In genomic region chr22:37218399-37218770, GRCh38 we compare ENCODE assay signal across 13 cellular contexts. TPM values are rescaled to one million over a fixed set of nuclear protein-coding genes. Genes with fewer than 3 reads are reported as not detected.
DNase-seq lines count a peak whose midpoint lies in the region; ATAC-seq and TF ChIP-seq lines count a peak whose summit lies in the region.
"Had no signal": no experiment of that assay in that cellular context is flagged by ENCODE, and none has a peak within 500 bp of the region (broad histone marks: within the 10 kb centered on the region; RNA-seq: fewer than 3 reads in every experiment).

No MANE protein-coding gene starts in this region.

- peaks cover 25% of the 10 kb centered on the region for H3K36me3 Mint-ChIP-seq in CD4-positive, CD25-positive, alpha-beta regulatory T cell
- H3K36me3 Mint-ChIP-seq in activated naive CD8-positive, alpha-beta T cell treated with anti-CD3 and anti-CD28 coated beads for 36 hours: peaks cover 55% of the 10 kb centered on the region

- H3K4me1 ChIP-seq in CD4-positive, CD25-positive, alpha-beta regulatory T cell (ENCODE audit: control insufficient read depth, insufficient read depth, low read length, poor library complexity, severe bottlenecking): peaks cover 63% of the 10 kb centered on the region
- H3K4me1 ChIP-seq in heart left ventricle: peaks cover 0 to 32% (median 0%) of the 10 kb centered on the region in 12 donors

- WGBS in heart left ventricle, 4 donors: 75 to 82% (median 79%) methylated on average over 6 of the region's 6 CpGs

- intact Hi-C loops in posterior cingulate gyrus (cut with DNase I) (no loop called here), heart left ventricle (cut with DNase I) (no loop called here)

- peak overlapping the region; percentile 71 to 93 (median 86) for H3K4me3 Mint-ChIP-seq in CD4-positive, CD25-positive, alpha-beta regulatory T cell
- H3K4me3 Mint-ChIP-seq in activated naive CD8-positive, alpha-beta T cell treated with anti-CD3 and anti-CD28 coated beads for 36 hours: peak overlapping the region; percentile 72

- peaks cover 10 to 91% (median 55%) of the 10 kb centered on the region in 4 donors for H3K4me1 Mint-ChIP-seq in CD4-positive, CD25-positive, alpha-beta regulatory T cell
- H3K4me1 Mint-ChIP-seq in activated naive CD8-positive, alpha-beta T cell treated with anti-CD3 and anti-CD28 coated beads for 36 hours: peaks cover 69% of the 10 kb centered on the region

- peak in 1 of 3 donors; percentile 44 for DNase-seq in CD4-positive, CD25-positive, alpha-beta regulatory T cell
- no peak for DNase-seq in Jurkat, Clone E6-1 (ENCODE audit: low read depth, low spot score)
- no peak for DNase-seq in activated naive CD8-positive, alpha-beta T cell treated with anti-CD3 and anti-CD28 coated beads for 36 hours
- DNase-seq in cerebellum (ENCODE audit: low spot score): no peak
- no peak for DNase-seq in posterior cingulate gyrus
- no peak for DNase-seq in heart left ventricle
- no peak for DNase-seq in NCI-H1092 treated with DMSO at 0.1 percent for 48 hours (lab: John Stamatoyannopoulos, UW)
- DNase-seq: foreskin melanocyte, NCI-H1694 treated with DMSO at 0.1 percent for 48 hours had no signal

- no peaks in the 10 kb centered on the region for H3K9me3 ChIP-seq in CD4-positive, CD25-positive, alpha-beta regulatory T cell (ENCODE audit: control insufficient read depth in 2 of 2, low read length in 2 of 2)
- peaks cover 0 to 3% (median 0%) of the 10 kb centered on the region in 12 donors for H3K9me3 ChIP-seq in heart left ventricle

- H3K9me3 Mint-ChIP-seq in CD4-positive, CD25-positive, alpha-beta regulatory T cell: peaks cover 0 to 4% (median 0%) of the 10 kb centered on the region in 7 donors
- H3K9me3 Mint-ChIP-seq in activated naive CD8-positive, alpha-beta T cell treated with anti-CD3 and anti-CD28 coated beads for 36 hours: peaks cover 17% of the 10 kb centered on the region

- no peaks in the 10 kb centered on the region for H3K36me3 ChIP-seq in CD4-positive, CD25-positive, alpha-beta regulatory T cell (ENCODE audit: control insufficient read depth, insufficient read depth, low read length)
- H3K36me3 ChIP-seq in heart left ventricle: no peaks in the 10 kb centered on the region

- peak overlapping the region; percentile 82 for H3K4me3 ChIP-seq in CD4-positive, CD25-positive, alpha-beta regulatory T cell (ENCODE audit: low read depth, low read length)
- H3K4me3 ChIP-seq in Jurkat, Clone E6-1 (ENCODE audit: low read length): peak overlapping the region; percentile 10
- H3K4me3 ChIP-seq in heart left ventricle: no peak overlapping the region

- peak overlapping the region; percentile 90 to 99 (median 98) for H3K27ac Mint-ChIP-seq in CD4-positive, CD25-positive, alpha-beta regulatory T cell
- H3K27ac Mint-ChIP-seq in activated naive CD8-positive, alpha-beta T cell treated with anti-CD3 and anti-CD28 coated beads for 36 hours: peak overlapping the region; percentile 98

- no peaks in the 10 kb centered on the region for H3K27me3 ChIP-seq in CD4-positive, CD25-positive, alpha-beta regulatory T cell (ENCODE audit: control insufficient read depth, insufficient read depth, low read length)
- H3K27me3 ChIP-seq in heart left ventricle: peaks cover 0 to 28% (median 3%) of the 10 kb centered on the region in 9 donors

- H3K27ac ChIP-seq in CD4-positive, CD25-positive, alpha-beta regulatory T cell (ENCODE audit: insufficient read depth, low read length, poor library complexity, severe bottlenecking): peak overlapping the region; percentile 87
- peak overlapping the region in 1 of 12 donors; percentile 39 for H3K27ac ChIP-seq in heart left ventricle
- H3K27ac ChIP-seq: C4-2B had no signal

- no peaks in the 10 kb centered on the region for H3K27me3 Mint-ChIP-seq in CD4-positive, CD25-positive, alpha-beta regulatory T cell
- no peaks in the 10 kb centered on the region for H3K27me3 Mint-ChIP-seq in activated naive CD8-positive, alpha-beta T cell treated with anti-CD3 and anti-CD28 coated beads for 36 hours

- TF ChIP-seq CTCF in heart left ventricle (IDR thresholded peaks at IDR 0.05): no peak

- TF ChIP-seq POLR2A in heart left ventricle (IDR thresholded peaks at IDR 0.05): no peak

- ATAC-seq in CD4-positive, CD25-positive, alpha-beta regulatory T cell (ENCODE audit: low read depth in 2 of 2): peak in 1 of 2 donors; percentile 0
- peak; percentile 3 for ATAC-seq in GM18511 (IDR thresholded peaks at IDR 0.05; ENCODE audit: unreplicated experiment)
- ATAC-seq in heart left ventricle: no peak
- ATAC-seq: SK-N-SH treated with all-trans-retinoic acid at 6 μM for 48 hours had no signal

RNA-seq across cellular contexts. Expression of gene SSTR3, which starts 6.1 kb away (rescaled TPM):
- total RNA-seq in CD4-positive, CD25-positive, alpha-beta regulatory T cell: 4.3 TPM
- 1 to 10 TPM; 2.5 to 4.4 (median 3.6) TPM for polyA plus RNA-seq in CD4-positive, CD25-positive, alpha-beta regulatory T cell
- not detected for polyA plus RNA-seq in Jurkat, Clone E6-1 (2012; ENCODE audit: insufficient read depth, insufficient read length)
- total RNA-seq in activated naive CD8-positive, alpha-beta T cell treated with anti-CD3 and anti-CD28 coated beads for 36 hours: 1 to 10 TPM; 7.1 to 7.4 TPM
- total RNA-seq in cerebellum (0.27 TPM), heart left ventricle (under 1 TPM in 1 of 9 donors, not detected in 8; 0.07 TPM)
- not detected for polyA plus RNA-seq in heart left ventricle
- total RNA-seq: subcutaneous adipose tissue had no signal

RNA-seq across cellular contexts. Expression of gene RAC2, which starts 25.7 kb away (rescaled TPM):
- 537 TPM for total RNA-seq in CD4-positive, CD25-positive, alpha-beta regulatory T cell
- 1,000 to 10,000 TPM in 2 of 4 donors, 100 to 1,000 TPM in 2; 861 to 1,162 (median 988) TPM for polyA plus RNA-seq in CD4-positive, CD25-positive, alpha-beta regulatory T cell
- 314 TPM for polyA plus RNA-seq in Jurkat, Clone E6-1 (2012; ENCODE audit: insufficient read depth, insufficient read length)
- 100 to 1,000 TPM; 518 to 528 TPM for total RNA-seq in activated naive CD8-positive, alpha-beta T cell treated with anti-CD3 and anti-CD28 coated beads for 36 hours
- total RNA-seq in cerebellum (0.64 TPM), heart left ventricle (10 to 100 TPM in 2 of 9 donors, 1 to 10 TPM in 7; 1.4 to 60.5 (median 3.8) TPM)
- 1 to 10 TPM; 1.3 to 4.6 TPM for polyA plus RNA-seq in heart left ventricle

RNA-seq across cellular contexts. Expression of gene C1QTNF6, which starts 30.3 kb away (rescaled TPM):
- total RNA-seq in CD4-positive, CD25-positive, alpha-beta regulatory T cell: 13.6 TPM
- polyA plus RNA-seq in CD4-positive, CD25-positive, alpha-beta regulatory T cell: 1 to 10 TPM; 1.6 to 2.4 (median 2.1) TPM
- 5.0 TPM for polyA plus RNA-seq in Jurkat, Clone E6-1 (2012; ENCODE audit: insufficient read depth, insufficient read length)
- total RNA-seq in activated naive CD8-positive, alpha-beta T cell treated with anti-CD3 and anti-CD28 coated beads for 36 hours: 1 to 10 TPM; 2.7 to 3.2 TPM
- total RNA-seq in cerebellum (4.4 TPM), heart left ventricle (10 to 100 TPM in 1 of 9 donors, 1 to 10 TPM in 6, under 1 TPM in 2; 0.31 to 11.9 (median 1.4) TPM)
- polyA plus RNA-seq in heart left ventricle: 1 to 10 TPM in 1 of 2 donors, under 1 TPM in 1; 0.99 to 3.0 TPM

Comparison
In these comparisons a context has a peak if more than half of its experiments do, and no peak if none do; other contexts are left out.
1. H3K4me3 ChIP-seq: peak in CD4-positive, CD25-positive, alpha-beta regulatory T cell (single experiment) and Jurkat, Clone E6-1 (single experiment); none in heart left ventricle (0 of 12).